In genomic region chr4:107689912-107690587, GRCh38 we compare ENCODE assay signal across 10 cellular contexts. TPM values are rescaled to one million over a fixed set of nuclear protein-coding genes. Genes with fewer than 3 reads are reported as not detected.
DNase-seq lines count a peak whose midpoint lies in the region; ATAC-seq and TF ChIP-seq lines count a peak whose summit lies in the region.
"Had no signal": no experiment of that assay in that cellular context is flagged by ENCODE, and none has a peak within 500 bp of the region (broad histone marks: within the 10 kb centered on the region; RNA-seq: fewer than 3 reads in every experiment).

No MANE protein-coding gene starts in this region.

- H3K9me3 ChIP-seq in HCT116 (ENCODE audit: control insufficient read depth in 1 of 2, insufficient read depth in 1 of 2, low read depth in 1 of 2, low read length in 2 of 2) = no peaks in the 10 kb centered on the region
- H3K9me3 ChIP-seq in SK-N-SH = no peaks in the 10 kb centered on the region
- no peaks in the 10 kb centered on the region for H3K9me3 ChIP-seq in Peyer's patch
- H3K9me3 ChIP-seq: psoas muscle had no signal

- H2AFZ ChIP-seq in HCT116 (ENCODE audit: low read depth, low read length, poor library complexity, severe bottlenecking) = no peak overlapping the region
- no peak overlapping the region for H2AFZ ChIP-seq in SK-N-SH (ENCODE audit: low read depth)

- TF ChIP-seq EP300 in SK-N-SH (IDR thresholded peaks at IDR 0.05; ENCODE audit: borderline replicate concordance in 1 of 2, low read depth in 1 of 2, low read length in 1 of 2) = no peak

- RAD21 ChIA-PET in HCT116 (lab: Charles Lee; ENCODE audit: low non-redundant PET in 1 of 2, low total read pairs in 2 of 2, uncharacterized antibody in 2 of 2, unreplicated experiment in 2 of 2) = no interaction called here

- 39% methylated on average over 2 of the region's 2 CpGs for WGBS in SK-N-SH (ENCODE audit: low lambda C conversion rate)

- POLR2A ChIA-PET in HCT116 (lab: Charles Lee) = no interaction called here
- POLR2A ChIA-PET in SK-N-SH (lab: Yijun Ruan, JAX) = interaction anchor here (1.2 kb wide), 1 partner anchor 30 kb away, joined by 3 read pairs; the partner anchor contains the start of gene PAPSS1

- H3K4me3 ChIP-seq in AG10803 (ENCODE audit: low read length) (no peak overlapping the region), HCT116 (replicated peaks in 1 of 2; ENCODE audit: low read depth in 1 of 2, low read length in 2 of 2) (no peak overlapping the region), SK-N-SH (ENCODE audit: low read depth in 2 of 2, low read length in 1 of 2) (no peak overlapping the region), Peyer's patch (no peak overlapping the region)
- H3K4me3 ChIP-seq: psoas muscle had no signal

- peak; percentile 95 for ATAC-seq in HCT116
- ATAC-seq in HG02840 (IDR thresholded peaks at IDR 0.05; ENCODE audit: low FRiP score, unreplicated experiment) = no peak

- intact Hi-C loops in HCT116 (cut with micrococcal nuclease) = no loop called here

- H4K20me1 ChIP-seq in HCT116 (ENCODE audit: insufficient read depth) (no peaks in the 10 kb centered on the region), SK-N-SH (ENCODE audit: insufficient read depth) (no peaks in the 10 kb centered on the region; the same call in 1 of the 2 replicates)

- TF ChIP-seq CTCF in AG10803 (conservative IDR thresholded peaks at IDR 0.05; ENCODE audit: low read length) (no peak), HCT116 (IDR thresholded peaks at IDR 0.05 in 2 of 3, conservative IDR thresholded peaks at IDR 0.05 in 1 of 3; ENCODE audit: borderline replicate concordance in 1 of 3, insufficient read depth in 1 of 3, low read depth in 2 of 3, low read length in 2 of 3) (no peak), SK-N-SH (IDR thresholded peaks at IDR 0.05) (no peak), Peyer's patch (IDR thresholded peaks at IDR 0.05) (no peak)

- DNase-seq in AG10803 (ENCODE audit: low read depth) (peak; percentile 67), HCT116 (ENCODE audit: low read depth, low spot score) (peak; percentile 60), SK-N-SH (no peak), inferior parietal cortex (ENCODE audit: extremely low spot score) (peak; percentile 38), Peyer's patch (no peak), DMS79 (lab: John Stamatoyannopoulos, UW) (no peak), pons (ENCODE audit: low spot score) (no peak)
- DNase-seq: NCI-H82, psoas muscle had no signal

- H3K36me3 ChIP-seq in HCT116 (ENCODE audit: control insufficient read depth in 1 of 2, insufficient read depth in 2 of 2, low read length in 2 of 2) (no peaks in the 10 kb centered on the region), SK-N-SH (replicated peaks in 1 of 2; ENCODE audit: control insufficient read depth in 1 of 2, insufficient read depth in 2 of 2, low read length in 1 of 2) (peaks cover 24 to 33% of the 10 kb centered on the region in 2 experiments), Peyer's patch (no peaks in the 10 kb centered on the region)

- H3K9ac ChIP-seq in HCT116 (ENCODE audit: low read length) (peak overlapping the region; percentile 9; the same call in 1 of the 2 replicates), SK-N-SH (no peak overlapping the region)

- peaks cover 23% of the 10 kb centered on the region for H3F3A ChIP-seq in SK-N-SH (replicated peaks; ENCODE audit: insufficient read depth)

- H3K4me2 ChIP-seq in HCT116 (ENCODE audit: low read length) (peak overlapping the region; percentile 62), SK-N-SH (peak overlapping the region; percentile 36)

- H3K79me2 ChIP-seq in HCT116 (ENCODE audit: insufficient read depth, low read length) (no peaks in the 10 kb centered on the region; the same call in 1 of the 2 replicates), SK-N-SH (ENCODE audit: insufficient read depth) (peaks cover 35% of the 10 kb centered on the region; the same call in 1 of the 2 replicates)

- H3K27me3 ChIP-seq in HCT116 (ENCODE audit: insufficient read depth, low read length) = no peaks in the 10 kb centered on the region
- no peaks in the 10 kb centered on the region for H3K27me3 ChIP-seq in SK-N-SH (ENCODE audit: insufficient read depth)
- H3K27me3 ChIP-seq in Peyer's patch = no peaks in the 10 kb centered on the region

- H3K27ac ChIP-seq in HCT116 (ENCODE audit: low read depth, low read length) (no peak overlapping the region), SK-N-SH (ENCODE audit: low read depth in 2 of 2, low read length in 1 of 2) (peak overlapping the region in 1 of 2 experiments; percentile 65; a peak in 2 of 4 replicates), Peyer's patch (no peak overlapping the region)
- H3K27ac ChIP-seq: psoas muscle had no signal

- TF ChIP-seq POLR2A in HCT116 (IDR thresholded peaks at IDR 0.05; ENCODE audit: borderline replicate concordance, extremely low read depth, insufficient read depth, insufficient read length) (no peak), Peyer's patch (IDR thresholded peaks at IDR 0.05) (no peak)

- H3K4me1 ChIP-seq in HCT116 (ENCODE audit: control insufficient read depth in 1 of 2, insufficient read depth in 2 of 2, low read length in 2 of 2) (peaks cover 9 to 30% of the 10 kb centered on the region in 2 experiments), SK-N-SH (ENCODE audit: control insufficient read depth in 1 of 2, insufficient read depth in 2 of 2, low read depth in 1 of 2, low read length in 1 of 2) (peaks cover 0 to 7% of the 10 kb centered on the region in 2 experiments; a peak in 2 of 4 replicates), Peyer's patch (no peaks in the 10 kb centered on the region)
- H3K4me1 ChIP-seq: psoas muscle had no signal

- no TSS peak for BruUV-seq in HCT116 (replicated peaks; lab: Mats Ljungman, UMichigan)

- no peak for TF ChIP-seq RAD21 in HCT116 (IDR thresholded peaks at IDR 0.05; ENCODE audit: low read depth)
- no peak for TF ChIP-seq RAD21 in SK-N-SH (IDR thresholded peaks at IDR 0.05; ENCODE audit: low read length)

- H3K9me2 ChIP-seq in HCT116 (ENCODE audit: insufficient read depth) (no peaks in the 10 kb centered on the region), SK-N-SH (no peaks in the 10 kb centered on the region)

- CTCF ChIA-PET in HCT116 (lab: Charles Lee) = no interaction called here
- CTCF ChIA-PET in SK-N-SH (lab: Yijun Ruan, JAX) = interaction anchor here (0.7 kb wide), 1 partner anchor 18 kb away, joined by 3 read pairs; no protein-coding TSS in a partner anchor

TF ChIP-seq in HCT116, 20 proteins besides CTCF, POLR2A, EP300 and RAD21:
- 0 out of 2 replicates have a peak, but pooled peaks have one; percentile 23 for TF ChIP-seq POLR2AphosphoS5 (IDR thresholded peaks at IDR 0.05; ENCODE audit: low read depth, low read length)
- TF ChIP-seq FOSL1 (IDR thresholded peaks at IDR 0.05; ENCODE audit: low read depth) = peak; percentile 88
- TF ChIP-seq ZFX (IDR thresholded peaks at IDR 0.05) = no peak
- peak; percentile 85 for TF ChIP-seq JUND (IDR thresholded peaks at IDR 0.05)
- TF ChIP-seq EZH2 (IDR thresholded peaks at IDR 0.05) = no peak
- no peak for TF ChIP-seq CEBPB (IDR thresholded peaks at IDR 0.05; ENCODE audit: low read depth)
- 0 out of 2 replicates have a peak, but pooled peaks have one; percentile 21 for TF ChIP-seq SRF (IDR thresholded peaks at IDR 0.05; ENCODE audit: low read depth)
- no peak for TF ChIP-seq EZH2phosphoT487 (IDR thresholded peaks at IDR 0.05; ENCODE audit: borderline replicate concordance)
- TF ChIP-seq CBX3 (IDR thresholded peaks at IDR 0.05; ENCODE audit: low read depth) = peak; percentile 70
- peak; percentile 59 for TF ChIP-seq SP1 (IDR thresholded peaks at IDR 0.05; ENCODE audit: low read depth)
TF ChIP-seq in HCT116: peak in this region for 6.

TF ChIP-seq in SK-N-SH, 30 proteins besides CTCF, POLR2A, EP300 and RAD21 (continues in another document):
- TF ChIP-seq FOSL2 (IDR thresholded peaks at IDR 0.05; ENCODE audit: borderline replicate concordance, low read depth) (peak; percentile 95), FOXJ3 (CRISPR knock-in tag; IDR thresholded peaks at IDR 0.05) (no peak), TAF1 (IDR thresholded peaks at IDR 0.05; ENCODE audit: borderline replicate concordance, low read depth, low read length) (no peak), MAX (IDR thresholded peaks at IDR 0.05; ENCODE audit: low read depth) (0 out of 2 replicates have a peak, but pooled peaks have one; percentile 15), TCF12 (IDR thresholded peaks at IDR 0.05) (peak; percentile 67), MXI1 (IDR thresholded peaks at IDR 0.05; ENCODE audit: low read depth, low read length) (no peak), PBX3 (IDR thresholded peaks at IDR 0.05) (no peak)
- TF ChIP-seq, protein P1, sequence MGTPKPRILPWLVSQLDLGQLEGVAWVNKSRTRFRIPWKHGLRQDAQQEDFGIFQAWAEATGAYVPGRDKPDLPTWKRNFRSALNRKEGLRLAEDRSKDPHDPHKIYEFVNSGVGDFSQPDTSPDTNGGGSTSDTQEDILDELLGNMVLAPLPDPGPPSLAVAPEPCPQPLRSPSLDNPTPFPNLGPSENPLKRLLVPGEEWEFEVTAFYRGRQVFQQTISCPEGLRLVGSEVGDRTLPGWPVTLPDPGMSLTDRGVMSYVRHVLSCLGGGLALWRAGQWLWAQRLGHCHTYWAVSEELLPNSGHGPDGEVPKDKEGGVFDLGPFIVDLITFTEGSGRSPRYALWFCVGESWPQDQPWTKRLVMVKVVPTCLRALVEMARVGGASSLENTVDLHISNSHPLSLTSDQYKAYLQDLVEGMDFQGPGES (IDR thresholded peaks at IDR 0.05; ENCODE audit: low read depth, low read length) = no peak

RNA-seq across cellular contexts. Expression of gene PAPSS1, which starts 30.0 kb away (rescaled TPM):
- total RNA-seq in HCT116 (2021; ENCODE audit: unreplicated experiment) = 59.0 TPM
- 43.4 and 51.9 TPM in 2 replicates for polyA plus RNA-seq in HCT116 (2012)
- 70.1 and 94.1 TPM in 2 replicates for polyA plus RNA-seq in SK-N-SH (2012; rRNA removed)
- 90.6 and 94.5 TPM in 2 replicates for polyA plus RNA-seq in SK-N-SH (2012; cell fraction: cytosol; rRNA removed)
- 40.9 and 64.5 TPM in 2 replicates for polyA plus RNA-seq in SK-N-SH (2012; cell fraction: nucleus; rRNA removed)
- total RNA-seq in Peyer's patch = 10 to 100 TPM in 3 of 4 donors, 1 to 10 TPM in 1; 9.0 to 23.3 (median 18.1) TPM

Comparison
In these comparisons a context has a peak if more than half of its experiments do, and no peak if none do; other contexts are left out.
1. DNase-seq: peak in AG10803 (single experiment), HCT116 (single experiment) and inferior parietal cortex (single experiment); none in SK-N-SH (single experiment), Peyer's patch (0 of 3), DMS79 (single experiment) and pons (single experiment).